ENCODE assay signal across 9 cellular contexts in genomic region chr17:50909765-50910661, GRCh38. TPM values are rescaled to one million over a fixed set of nuclear protein-coding genes. Genes with fewer than 3 reads are reported as not detected.
A peak's percentile ranks its signal among the peaks of the same experiment; 100 is the strongest.
DNase-seq lines count a peak whose midpoint lies in the region; ATAC-seq lines count a peak whose summit lies in the region.
"Had no signal": no experiment of that assay in that cellular context is flagged by ENCODE, and none has a peak within 500 bp of the region (broad histone marks: within the 10 kb centered on the region; RNA-seq: fewer than 3 reads in every experiment).

No MANE protein-coding gene starts in this region.

- H3K4me1 Mint-ChIP-seq in naive thymus-derived CD8-positive, alpha-beta T cell = peaks cover 40 to 81% (median 75%) of the 10 kb centered on the region in 4 donors
- peaks cover 84% of the 10 kb centered on the region for H3K4me1 Mint-ChIP-seq in stimulated activated naive CD8-positive, alpha-beta T cell treated with anti-CD3 and anti-CD28 coated beads, Interleukin-15, amount 100 ng/mL, for 72 hours

- ATAC-seq in naive thymus-derived CD8-positive, alpha-beta T cell = peak; percentile 79 to 81
- peak; percentile 91 for ATAC-seq in stimulated activated naive CD8-positive, alpha-beta T cell treated with anti-CD3 and anti-CD28 coated beads, Interleukin-15, amount 100 ng/mL, for 72 hours

- H3K9me3 Mint-ChIP-seq in naive thymus-derived CD8-positive, alpha-beta T cell = no peaks in the 10 kb centered on the region
- H3K9me3 Mint-ChIP-seq in stimulated activated naive CD8-positive, alpha-beta T cell treated with anti-CD3 and anti-CD28 coated beads, Interleukin-15, amount 100 ng/mL, for 72 hours = no peaks in the 10 kb centered on the region

- H3K4me3 Mint-ChIP-seq in naive thymus-derived CD8-positive, alpha-beta T cell = peak overlapping the region; percentile 29 to 92 (median 70)
- peak overlapping the region; percentile 69 to 71 for H3K4me3 Mint-ChIP-seq in stimulated activated naive CD8-positive, alpha-beta T cell treated with anti-CD3 and anti-CD28 coated beads, Interleukin-15, amount 100 ng/mL, for 72 hours

- no peaks in the 10 kb centered on the region for H3K36me3 Mint-ChIP-seq in naive thymus-derived CD8-positive, alpha-beta T cell

- DNase-seq in T-helper 1 cell (peak; percentile 33 to 94 (median 60)), activated gamma-delta T cell treated with Interleukin-2 at 50 U/mL for 16 hours (peak; percentile 68), mucosa of gallbladder (ENCODE audit: low spot score) (no peak), HuH-7.5 (ENCODE audit: low spot score) (no peak), GM03348 (ENCODE audit: low spot score) (no peak), cerebellar nuclear complex (lab: John Stamatoyannopoulos, UW) (no peak)
- DNase-seq in naive thymus-derived CD8-positive, alpha-beta T cell = peak; percentile 56 to 93 (median 71)
- peak; percentile 34 to 77 for DNase-seq in stimulated activated naive CD8-positive, alpha-beta T cell treated with anti-CD3 and anti-CD28 coated beads, Interleukin-15, amount 100 ng/mL, for 72 hours
- DNase-seq: PC-9 had no signal

- POLR2A ChIA-PET in naive thymus-derived CD8-positive, alpha-beta T cell (lab: Charles Lee) = interaction anchor here (0.9 to 21.5 kb wide), 13 partner anchors 9 to 56 kb away, joined by 3 to 544 read pairs (median 16); partner anchors contain the start of gene TOB1

- no peaks in the 10 kb centered on the region for H3K27me3 Mint-ChIP-seq in naive thymus-derived CD8-positive, alpha-beta T cell
- no peaks in the 10 kb centered on the region for H3K27me3 Mint-ChIP-seq in stimulated activated naive CD8-positive, alpha-beta T cell treated with anti-CD3 and anti-CD28 coated beads, Interleukin-15, amount 100 ng/mL, for 72 hours

- H3K27ac Mint-ChIP-seq in naive thymus-derived CD8-positive, alpha-beta T cell = peak overlapping the region; percentile 90 to 99 (median 98)
- H3K27ac Mint-ChIP-seq in stimulated activated naive CD8-positive, alpha-beta T cell treated with anti-CD3 and anti-CD28 coated beads, Interleukin-15, amount 100 ng/mL, for 72 hours = peak overlapping the region; percentile 78 to 89

RNA-seq across cellular contexts. Expression of gene TOB1, which starts 43.9 kb away (rescaled TPM):
- total RNA-seq in naive thymus-derived CD8-positive, alpha-beta T cell = 100 to 1,000 TPM in 1 of 2 experiments, 10 to 100 TPM in 1; 86.8 to 107 TPM
- polyA plus RNA-seq in naive thymus-derived CD8-positive, alpha-beta T cell = 100 to 1,000 TPM in 1 of 3 donors, 10 to 100 TPM in 2; 42.9 to 114 (median 65.1) TPM
- 134 TPM for total RNA-seq in mucosa of gallbladder

Comparison
In these comparisons a context has a peak if more than half of its experiments do, and no peak if none do; other contexts are left out.
1. DNase-seq: peak in T-helper 1 cell (5 of 5), activated gamma-delta T cell treated with Interleukin-2 at 50 U/mL for 16 hours (single experiment), naive thymus-derived CD8-positive, alpha-beta T cell (10 of 10) and stimulated activated naive CD8-positive, alpha-beta T cell treated with anti-CD3 and anti-CD28 coated beads, Interleukin-15, amount 100 ng/mL, for 72 hours (2 of 2); none in mucosa of gallbladder (single experiment), HuH-7.5 (single experiment), GM03348 (single experiment) and cerebellar nuclear complex (0 of 2).